In genomic region chr21:43911015-43911934, GRCh38 we compare ENCODE assay signal across 1 cellular context.
TF ChIP-seq lines count a peak whose summit lies in the region.

No MANE protein-coding gene starts in this region.

TF ChIP-seq in HepG2, 621 proteins besides CTCF, POLR2A, EP300 and RAD21 (continued from another document and continues in another):
- TF ChIP-seq ZBTB44 (CRISPR knock-in tag; IDR thresholded peaks at IDR 0.05) (no peak), CBX5 (CRISPR knock-in tag; IDR thresholded peaks at IDR 0.05; ENCODE audit: borderline replicate concordance) (peak; percentile 56; the same call in 1 of the 2 replicates), MATR3 (CRISPR knock-in tag; IDR thresholded peaks at IDR 0.05) (no peak), MYNN (CRISPR knock-in tag; IDR thresholded peaks at IDR 0.05; ENCODE audit: low read depth) (no peak), HOXD1 (CRISPR knock-in tag; IDR thresholded peaks at IDR 0.05) (no peak), TIGD3 (CRISPR knock-in tag; IDR thresholded peaks at IDR 0.05; ENCODE audit: borderline replicate concordance) (no peak), MXI1 (IDR thresholded peaks at IDR 0.05; ENCODE audit: borderline replicate concordance, low read depth, low read length) (0 out of 3 replicates have a peak, but pooled peaks have one; percentile 7), ZNF703 (CRISPR knock-in tag; IDR thresholded peaks at IDR 0.05; ENCODE audit: borderline replicate concordance) (no peak), ZNF333 (CRISPR knock-in tag; IDR thresholded peaks at IDR 0.05; ENCODE audit: borderline replicate concordance) (no peak), SYNCRIP (IDR thresholded peaks at IDR 0.05; ENCODE audit: insufficient read depth, low read depth, low read length) (no peak), ZNF589 (CRISPR knock-in tag; conservative IDR thresholded peaks at IDR 0.05) (no peak), MNT (IDR thresholded peaks at IDR 0.05) (no peak), AHDC1 (CRISPR knock-in tag; IDR thresholded peaks at IDR 0.05; ENCODE audit: borderline replicate concordance) (no peak; the same call in 1 of the 2 replicates), PAX8 (CRISPR knock-in tag; IDR thresholded peaks at IDR 0.05; ENCODE audit: borderline replicate concordance) (no peak), FIP1L1 (IDR thresholded peaks at IDR 0.05; ENCODE audit: borderline replicate concordance, insufficient read depth, low read depth, low read length) (no peak), IRF2 (CRISPR knock-in tag; IDR thresholded peaks at IDR 0.05) (0 out of 2 replicates have a peak, but pooled peaks have one; percentile 63), ZSCAN22 (CRISPR knock-in tag; IDR thresholded peaks at IDR 0.05) (no peak), ERF (CRISPR knock-in tag; IDR thresholded peaks at IDR 0.05) (0 out of 2 replicates have a peak, but pooled peaks have one; percentile 61), ZBTB10 (CRISPR knock-in tag; IDR thresholded peaks at IDR 0.05; ENCODE audit: borderline replicate concordance) (no peak), ZNF7 (CRISPR knock-in tag; IDR thresholded peaks at IDR 0.05) (0 out of 2 replicates have a peak, but pooled peaks have one; percentile 12), ZNF772 (CRISPR knock-in tag; IDR thresholded peaks at IDR 0.05) (no peak), DPF2 (CRISPR knock-in tag; IDR thresholded peaks at IDR 0.05; ENCODE audit: borderline replicate concordance, low read depth) (no peak), TEAD3 (CRISPR knock-in tag; optimal IDR thresholded peaks at IDR 0.05; ENCODE audit: borderline replicate concordance) (no peak), ZNF776 (CRISPR knock-in tag; IDR thresholded peaks at IDR 0.05) (no peak), SALL1 (CRISPR knock-in tag; IDR thresholded peaks at IDR 0.05) (peak; percentile 58), MZF1 (CRISPR knock-in tag; IDR thresholded peaks at IDR 0.05; ENCODE audit: borderline replicate concordance) (no peak), ZNF747 (CRISPR knock-in tag; IDR thresholded peaks at IDR 0.05; ENCODE audit: borderline replicate concordance) (no peak), PHF8 (CRISPR knock-in tag; IDR thresholded peaks at IDR 0.05) (no peak; the same call in 1 of the 2 replicates), RNF2 (conservative IDR thresholded peaks at IDR 0.05; ENCODE audit: low read depth) (no peak), RFXANK (CRISPR knock-in tag; IDR thresholded peaks at IDR 0.05) (no peak), ZNF414 (CRISPR knock-in tag; IDR thresholded peaks at IDR 0.05) (no peak), ZNF136 (CRISPR knock-in tag; IDR thresholded peaks at IDR 0.05; ENCODE audit: low read depth) (0 out of 2 replicates have a peak, but pooled peaks have one; percentile 30), ZNF713 (CRISPR knock-in tag; IDR thresholded peaks at IDR 0.05) (no peak), U2AF1 (optimal IDR thresholded peaks at IDR 0.05; ENCODE audit: low read depth, low read length) (no peak), ZNF138 (CRISPR knock-in tag; IDR thresholded peaks at IDR 0.05; ENCODE audit: low read depth) (no peak), GMEB1 (CRISPR knock-in tag; IDR thresholded peaks at IDR 0.05; ENCODE audit: borderline replicate concordance) (no peak), SRY (CRISPR knock-in tag; IDR thresholded peaks at IDR 0.05) (0 out of 2 replicates have a peak, but pooled peaks have one; percentile 28)
